In the genomic region with DNA sequence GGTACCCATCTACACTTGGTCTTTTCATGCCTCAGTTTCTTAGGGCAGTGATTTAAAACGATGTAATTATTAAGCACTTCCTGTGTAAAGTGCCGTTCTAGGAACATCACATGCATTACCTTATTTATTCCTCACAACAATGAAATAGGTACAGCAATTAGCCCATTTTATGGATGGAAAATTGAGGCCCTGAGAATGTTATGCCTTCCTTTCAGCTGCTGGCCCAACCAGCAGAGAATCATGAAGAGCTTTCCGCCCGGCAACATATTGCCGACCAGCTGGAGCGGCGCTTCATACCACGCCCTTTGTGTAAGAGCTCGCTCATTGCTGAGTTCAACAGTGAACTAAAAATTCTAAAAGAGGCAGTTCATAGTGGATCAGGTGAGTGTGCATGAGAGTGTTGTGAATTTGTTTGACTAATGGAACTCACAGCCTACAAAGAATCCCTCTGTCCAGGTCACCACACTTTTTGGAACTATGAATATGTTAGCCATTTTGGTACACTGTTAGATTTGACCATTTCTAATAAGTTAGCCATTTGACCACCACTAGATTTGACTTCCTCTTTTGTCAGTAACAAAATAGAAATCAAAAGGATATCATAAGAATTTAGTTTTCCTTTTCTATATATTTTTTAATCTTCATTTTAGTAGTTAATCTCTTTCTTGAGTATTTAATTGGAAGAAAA, we compare ENCODE assay signal across 12 cellular contexts. TPM values are rescaled to one million over a fixed set of nuclear protein-coding genes. Genes with fewer than 3 reads are reported as not detected.
DNase-seq lines count a peak whose midpoint lies in the region; ATAC-seq, FAIRE-seq and TF ChIP-seq lines count a peak whose summit lies in the region.
"Had no signal": no experiment of that assay in that cellular context is flagged by ENCODE, and none has a peak within 500 bp of the region (broad histone marks: within the 10 kb centered on the region; RNA-seq: fewer than 3 reads in every experiment).

No MANE protein-coding gene starts in this region.

- TF ChIP-seq CTCF in GM12878 (IDR thresholded peaks at IDR 0.05 in 2 of 3, conservative IDR thresholded peaks at IDR 0.05 in 1 of 3; ENCODE audit: control insufficient read depth in 2 of 3, extremely low read depth in 1 of 3, insufficient read depth in 1 of 3, low read depth in 3 of 3, low read length in 3 of 3) (no peak), mucosa of descending colon (IDR thresholded peaks at IDR 0.05) (no peak)

- no peaks in the 10 kb centered on the region for H3K36me3 Mint-ChIP-seq in immature natural killer cell

- CTCF ChIA-PET in GM12878 (lab: Yijun Ruan, JAX), result interaction anchor here (0.6 to 6.1 kb wide), 19 partner anchors 9 to 422 kb away, joined by 3 to 51 read pairs (median 6); no protein-coding TSS in a partner anchor

- SMC1A ChIA-PET in GM12878 (lab: Charles Lee; ENCODE audit: uncharacterized antibody, unreplicated experiment), result interaction anchor here (1.0 to 4.0 kb wide), 8 partner anchors 15 to 222 kb away, joined by 3 to 38 read pairs (median 5); no protein-coding TSS in a partner anchor

- H3K4me3 ChIP-seq in GM12878 (no peak overlapping the region), mucosa of descending colon (no peak overlapping the region)
- H3K4me3 ChIP-seq: BLaER1 treated with 17β-estradiol and CSF1 and Interleukin-3, amounts not matched to agents 10 nM and 100 nM; SJCRH30 had no signal

- RAD21 ChIA-PET in GM12878 (lab: Charles Lee; ENCODE audit: unreplicated experiment), result interaction anchor here (1.2 to 3.1 kb wide), 8 partner anchors 9 to 642 kb away, joined by 3 to 34 read pairs (median 4); no protein-coding TSS in a partner anchor

- H3K9me3 ChIP-seq in GM12878 (replicated peaks; ENCODE audit: control insufficient read depth, insufficient read depth, low read length) (no peaks in the 10 kb centered on the region), mucosa of descending colon (no peaks in the 10 kb centered on the region)
- H3K9me3 ChIP-seq: BLaER1 treated with 17β-estradiol and CSF1 and Interleukin-3, amounts not matched to agents 10 nM and 100 nM; SJCRH30 had no signal

- no peaks in the 10 kb centered on the region for H4K20me1 ChIP-seq in GM12878 (ENCODE audit: control insufficient read depth, insufficient read depth)
- H4K20me1 ChIP-seq: BLaER1 treated with 17β-estradiol and CSF1 and Interleukin-3, amounts not matched to agents 10 nM and 100 nM had no signal

- H3K9ac ChIP-seq in GM12878 (ENCODE audit: control insufficient read depth, insufficient read depth, low read length), result no peak overlapping the region
- H3K9ac ChIP-seq: BLaER1 treated with 17β-estradiol and CSF1 and Interleukin-3, amounts not matched to agents 10 nM and 100 nM; KMS-11 had no signal

- H3K4me2 ChIP-seq in GM12878 (ENCODE audit: control insufficient read depth, insufficient read depth), result no peak overlapping the region
- H3K4me2 ChIP-seq: BLaER1 treated with 17β-estradiol and CSF1 and Interleukin-3, amounts not matched to agents 10 nM and 100 nM; KMS-11 had no signal

- no peaks in the 10 kb centered on the region for H3K9me3 Mint-ChIP-seq in immature natural killer cell
- H3K9me3 Mint-ChIP-seq: nephron had no signal

- no peaks in the 10 kb centered on the region for H3K27me3 ChIP-seq in GM12878 (replicated peaks in 1 of 2; ENCODE audit: control insufficient read depth in 2 of 2, insufficient read depth in 2 of 2, low read length in 1 of 2)
- H3K27me3 ChIP-seq: BLaER1 treated with 17β-estradiol and CSF1 and Interleukin-3, amounts not matched to agents 10 nM and 100 nM; SJCRH30 had no signal

- DNase-seq in GM12878 (ENCODE audit: low read depth, low spot score) (peak; percentile 5), mucosa of descending colon (no peak), DMS153 treated with DMSO at 0.1 percent for 48 hours (lab: John Stamatoyannopoulos, UW; ENCODE audit: unreplicated experiment) (no peak), immature natural killer cell (no peak)

- H3K36me3 ChIP-seq in GM12878 (ENCODE audit: control insufficient read depth in 2 of 2, insufficient read depth in 2 of 2, low read length in 1 of 2), result no peaks in the 10 kb centered on the region
- H3K36me3 ChIP-seq in mucosa of descending colon (ENCODE audit: low read depth), result no peaks in the 10 kb centered on the region
- H3K36me3 ChIP-seq: BLaER1 treated with 17β-estradiol and CSF1 and Interleukin-3, amounts not matched to agents 10 nM and 100 nM; SJCRH30 had no signal

- H3K27ac ChIP-seq in GM12878 (ENCODE audit: control insufficient read depth, insufficient read depth), result no peak overlapping the region
- H3K27ac ChIP-seq: BLaER1 treated with 17β-estradiol and CSF1 and Interleukin-3, amounts not matched to agents 10 nM and 100 nM; KMS-11; SJCRH30; VCaP had no signal

- H3K27me3 Mint-ChIP-seq in immature natural killer cell (ENCODE audit: low read depth in 3 of 3), result peaks cover 0 to 2% (median 2%) of the 10 kb centered on the region in 3 donors

- H3K4me1 Mint-ChIP-seq in immature natural killer cell, result peaks cover 3 to 4% of the 10 kb centered on the region in 2 donors
- H3K4me1 Mint-ChIP-seq: nephron had no signal

- TF ChIP-seq RAD21 in GM12878 (IDR thresholded peaks at IDR 0.05; ENCODE audit: insufficient read depth, low read depth, low read length), result no peak

- in situ Hi-C loops in GM12878 (cut with MboI), result loop anchor here (5.0 kb wide), 1 partner anchor 220 kb away; no protein-coding TSS in a partner anchor

- H3K4me1 ChIP-seq in GM12878 (ENCODE audit: control insufficient read depth, insufficient read depth, low read length), result no peaks in the 10 kb centered on the region
- H3K4me1 ChIP-seq in mucosa of descending colon (ENCODE audit: low read depth), result no peaks in the 10 kb centered on the region
- H3K4me1 ChIP-seq: BLaER1 treated with 17β-estradiol and CSF1 and Interleukin-3, amounts not matched to agents 10 nM and 100 nM; SJCRH30 had no signal

- BruUV-seq in GM12878 (replicated peaks; lab: Mats Ljungman, UMichigan), result no TSS peak

- FAIRE-seq in GM12878 (lab: Jason Lieb, UNC), result no peak

- no peaks in the 10 kb centered on the region for H3K79me2 ChIP-seq in GM12878 (ENCODE audit: control insufficient read depth, insufficient read depth, low read length)

- ATAC-seq in GM19023 (IDR thresholded peaks at IDR 0.05; ENCODE audit: unreplicated experiment) (peak; percentile 49), GM21619 (IDR thresholded peaks at IDR 0.05; ENCODE audit: unreplicated experiment) (peak; percentile 78), HG03139 (IDR thresholded peaks at IDR 0.05; ENCODE audit: unreplicated experiment) (peak; percentile 82), GM12878 (peak; percentile 80), mucosa of descending colon (no peak)

- intact Hi-C loops in GM12878 (cut with micrococcal nuclease; ENCODE audit: unreplicated experiment) (loop anchor here (1.0 kb wide), 3 partner anchors 218 to 422 kb away; no protein-coding TSS in a partner anchor), mucosa of descending colon (cut with DNase I, micrococcal nuclease) (loop anchor here in 1 of 2 donors (5.0 kb wide), 1 partner anchor 220 kb away; no protein-coding TSS in a partner anchor)

- TF ChIP-seq POLR2A in GM12878 (IDR thresholded peaks at IDR 0.05; ENCODE audit: low read depth, low read length), result no peak

- 58% methylated on average over 9 of the region's 9 CpGs for WGBS in GM12878 (ENCODE audit: insufficient coverage, insufficient replicate concordance, low lambda C conversion rate, missing lambda C conversion rate)

- TF ChIP-seq EP300 in GM12878 (IDR thresholded peaks at IDR 0.05; ENCODE audit: borderline replicate concordance in 1 of 2, control insufficient read depth in 1 of 2, low read depth in 2 of 2, low read length in 2 of 2), result no peak

- H3K27ac Mint-ChIP-seq in immature natural killer cell, result no peak overlapping the region
- H3K27ac Mint-ChIP-seq: nephron had no signal

- H2AFZ ChIP-seq in GM12878 (ENCODE audit: control insufficient read depth, low read depth, low read length), result no peak overlapping the region

- H3K4me3 Mint-ChIP-seq in immature natural killer cell, result no peak overlapping the region
- H3K4me3 Mint-ChIP-seq: nephron had no signal

- POLR2A ChIA-PET in GM12878 (lab: Charles Lee), result no interaction called here

TF ChIP-seq in GM12878, 131 proteins besides CTCF, POLR2A, EP300 and RAD21 (continues in another document):
- no peak for TF ChIP-seq CBX5 (IDR thresholded peaks at IDR 0.05; ENCODE audit: low read depth)
- TF ChIP-seq MEF2B (IDR thresholded peaks at IDR 0.05; ENCODE audit: partially characterized antibody, poor library complexity, severe bottlenecking), result no peak
- TF ChIP-seq ZNF384 (IDR thresholded peaks at IDR 0.05; ENCODE audit: borderline replicate concordance, low read depth, low read length), result no peak
- TF ChIP-seq IRF4 (IDR thresholded peaks at IDR 0.05; ENCODE audit: low read depth, low read length), result no peak

RNA-seq across cellular contexts. Expression of a gene that starts 25.6 kb away (rescaled TPM):
- 138 TPM in 2 replicates for total RNA-seq in GM12878 (2013; cell fraction: nucleolus; rRNA removed)
- 41.5 and 48.3 TPM in 2 replicates for total RNA-seq in GM12878 (2014; rRNA removed)
- total RNA-seq in GM12878 (2014; rRNA removed; fragmentation: Illumina TruSeq; extraction: Trizol), result 49.5 and 55.6 TPM in 2 replicates
- total RNA-seq in GM12878 (2021), result 47.8 and 52.4 TPM in 2 replicates
- polyA plus RNA-seq in GM12878 (2011; ENCODE audit: low read depth), result 21.3 TPM
- 75.3 and 87.2 TPM in 2 replicates for polyA plus RNA-seq in GM12878 (2011; rRNA removed)
- polyA plus RNA-seq in GM12878 (2011; cell fraction: cytosol; rRNA removed), result 69.7 and 89.4 TPM in 2 replicates
- polyA plus RNA-seq in GM12878 (2011; cell fraction: nucleus; rRNA removed), result 54.1 and 64.9 TPM in 2 replicates
- polyA plus RNA-seq in GM12878 (2012), result 16.2 and 21.8 TPM in 2 replicates
- polyA plus RNA-seq in GM12878 (2014; fragmentation: Illumina TruSeq; extraction: Trizol), result 46.2 and 47.1 TPM in 2 replicates
- polyA plus RNA-seq in GM12878 (2014; fragmentation: Nextera tagmentation; extraction: Ambion mirVana), result 10 to 100 TPM; 45.9 to 49.8 TPM
- 42.3 and 43.2 TPM in 2 replicates for polyA plus RNA-seq in GM12878 (2014; rRNA removed)
- polyA plus RNA-seq in GM12878 (2016; fragmentation: Nextera tagmentation; extraction: Ambion mirVana), result 10 to 100 TPM; 46.0 to 46.6 TPM
- polyA minus RNA-seq in GM12878 (2011; rRNA and poly(A)+ RNA removed), result 127 and 145 TPM in 2 replicates
- 47.1 and 52.7 TPM in 2 replicates for polyA minus RNA-seq in GM12878 (2011; cell fraction: cytosol; rRNA and poly(A)+ RNA removed)
- 53.0 and 58.2 TPM in 2 replicates for polyA minus RNA-seq in GM12878 (2011; cell fraction: nucleus; rRNA and poly(A)+ RNA removed)
- total RNA-seq in mucosa of descending colon, result 10 to 100 TPM; 41.0 to 47.5 (median 41.7) TPM
- polyA plus RNA-seq in immature natural killer cell, result 10 to 100 TPM; 33.2 to 45.3 (median 34.0) TPM
